Comparison of ENCODE assay signal across 8 cellular contexts in the genomic region with DNA sequence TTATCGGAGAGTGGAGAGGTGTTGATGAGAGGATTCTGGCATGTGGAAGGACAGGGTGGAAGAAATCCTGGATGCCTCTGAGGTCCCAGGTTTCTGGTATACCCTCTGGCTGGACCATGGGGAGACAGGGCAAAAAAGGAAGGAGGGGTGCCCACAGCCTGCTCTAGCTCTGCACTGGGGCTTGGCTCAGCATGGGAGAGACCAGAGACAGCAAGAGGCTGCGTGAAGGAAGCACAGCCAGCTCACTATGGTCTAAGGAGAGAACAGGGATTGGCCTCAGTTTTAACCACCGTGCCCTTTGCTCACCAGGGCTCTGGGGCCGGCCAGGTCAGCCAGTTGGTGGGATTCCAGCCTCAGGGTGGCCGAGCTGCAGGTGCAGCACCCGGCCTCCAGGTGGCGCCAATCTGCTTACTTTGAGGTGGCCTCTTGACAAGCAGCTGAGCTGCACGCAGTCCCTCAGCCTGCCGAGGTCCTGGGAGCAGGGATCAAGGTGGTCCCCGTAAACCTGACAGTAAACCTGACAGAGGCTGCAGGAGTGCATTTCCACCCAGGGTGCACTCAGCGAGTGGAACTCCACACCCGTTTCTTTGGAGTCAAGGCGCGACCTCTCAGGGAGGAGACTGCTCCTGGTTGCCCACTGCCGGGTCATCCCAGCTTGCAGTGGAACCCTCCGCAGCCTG. TPM values are rescaled to one million over a fixed set of nuclear protein-coding genes. Genes with fewer than 3 reads are reported as not detected.
DNase-seq lines count a peak whose midpoint lies in the region; ATAC-seq and TF ChIP-seq lines count a peak whose summit lies in the region.

No MANE protein-coding gene starts in this region.

- intact Hi-C loops in dorsolateral prefrontal cortex (cut with DNase I), result loop anchor here (2.0 to 5.0 kb wide), 2 partner anchors 103 to 152 kb away; partner anchors contain the start of gene IARS1 (in 1 of the 2)

- ATAC-seq in HG02938 (IDR thresholded peaks at IDR 0.05; ENCODE audit: unreplicated experiment) (peak; percentile 64), HG02759 (IDR thresholded peaks at IDR 0.05; ENCODE audit: unreplicated experiment) (no peak)

- peak; percentile 66 to 95 (median 89) for TF ChIP-seq CTCF in dorsolateral prefrontal cortex (IDR thresholded peaks at IDR 0.05 in 54 of 56, conservative IDR thresholded peaks at IDR 0.05 in 2 of 56; ENCODE audit: low read depth in 1 of 56, partially characterized antibody in 56 of 56)

- DNase-seq in ELF-1 (ENCODE audit: low read depth, low spot score) (peak; percentile 96), NCI-H510A treated with DMSO at 0.1 percent for 48 hours (lab: John Stamatoyannopoulos, UW) (peak; percentile 73), dorsolateral prefrontal cortex (peak; percentile 59 to 77 (median 67)), lung microvascular endothelial cell (ENCODE audit: low read depth in 2 of 2) (peak; percentile 76 to 80)
- peak; percentile 78 to 82 for DNase-seq in activated CD4-positive, alpha-beta T cell treated with anti-CD3 and anti-CD28 coated beads, Interleukin-2, amount 50 U/mL, for 48 hours
- peak; percentile 31 to 32 for DNase-seq in stimulated activated CD8-positive, alpha-beta memory T cell treated with anti-CD3 and anti-CD28 coated beads, Interleukin-15, amount 100 ng/mL, for 4 hours (ENCODE audit: low read depth in 2 of 2)

- peak overlapping the region in 33 of 59 donors; percentile 11 to 61 (median 41) for H3K4me3 ChIP-seq in dorsolateral prefrontal cortex

- H3K27me3 ChIP-seq in dorsolateral prefrontal cortex, result peaks cover 0 to 24% (median 12%) of the 10 kb centered on the region in 45 donors

- H3K27ac ChIP-seq in dorsolateral prefrontal cortex, result no peak overlapping the region

RNA-seq across cellular contexts. Expression of gene SPTLC1, which starts 25.0 kb away (rescaled TPM):
- total RNA-seq in dorsolateral prefrontal cortex, result 10 to 100 TPM; 39.1 to 77.8 (median 58.2) TPM
- total RNA-seq in lung microvascular endothelial cell, result 76.1 and 105 TPM in 2 replicates

Comparison
In these comparisons a context has a peak if more than half of its experiments do, and no peak if none do; other contexts are left out.
1. DNase-seq: peak in every context shown above with its lines; median percentile 96 in ELF-1; 80 in activated CD4-positive, alpha-beta T cell treated with anti-CD3 and anti-CD28 coated beads, Interleukin-2, amount 50 U/mL, for 48 hours; 78 in lung microvascular endothelial cell; 73 in NCI-H510A treated with DMSO at 0.1 percent for 48 hours; 67 in dorsolateral prefrontal cortex; 32 in stimulated activated CD8-positive, alpha-beta memory T cell treated with anti-CD3 and anti-CD28 coated beads, Interleukin-15, amount 100 ng/mL, for 4 hours.